In the genomic region with DNA sequence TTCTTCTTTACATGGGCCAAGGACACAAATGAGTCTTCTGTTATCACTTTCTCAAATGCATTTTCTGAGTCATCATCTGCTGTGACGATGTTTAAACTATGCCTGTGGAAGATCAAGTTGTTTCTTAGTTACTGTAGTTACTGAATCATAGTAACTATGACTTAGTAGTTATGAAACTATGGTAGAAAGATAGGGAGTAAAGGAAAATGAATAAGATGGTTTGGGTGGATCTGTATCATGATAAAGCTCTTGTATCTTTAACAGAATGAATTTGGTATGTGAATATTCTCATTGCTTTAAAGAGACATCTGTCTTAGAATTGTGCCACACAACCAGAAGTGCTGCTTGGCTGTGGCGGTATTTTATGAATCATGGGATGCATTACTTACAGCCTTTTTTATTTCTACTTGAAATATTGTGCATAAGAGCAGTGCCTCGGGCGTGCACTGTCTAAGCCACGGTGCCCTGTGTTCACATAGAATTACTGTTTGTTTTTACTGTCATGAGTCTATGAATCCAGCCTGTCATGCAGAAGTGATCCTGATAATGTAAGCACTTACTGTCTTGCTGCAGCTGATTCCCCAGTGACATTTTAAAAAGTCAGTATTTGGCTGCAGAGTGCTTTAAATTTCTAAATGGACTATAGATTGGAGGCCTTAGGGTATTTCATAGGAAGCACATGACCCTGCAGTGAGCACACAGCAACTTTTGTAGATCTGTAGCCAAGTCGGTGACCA, we compare ENCODE assay signal across 8 cellular contexts.
DNase-seq lines count a peak whose midpoint lies in the region; ATAC-seq and TF ChIP-seq lines count a peak whose summit lies in the region.

No MANE protein-coding gene starts in this region.

- H3K4me3 ChIP-seq in left lung: no peak overlapping the region
- H3K4me3 ChIP-seq in WERI-Rb-1 (ENCODE audit: low read depth, low read length): no peak overlapping the region

- H3K4me1 ChIP-seq in left lung: peaks cover 0 to 8% of the 10 kb centered on the region in 2 donors

- TF ChIP-seq CTCF in left lung (IDR thresholded peaks at IDR 0.05): no peak
- TF ChIP-seq CTCF in GM10266 (IDR thresholded peaks at IDR 0.05; ENCODE audit: control insufficient read depth, insufficient read depth, low read depth, missing control alignments): no peak
- TF ChIP-seq CTCF in WERI-Rb-1 (IDR thresholded peaks at IDR 0.05; ENCODE audit: low read depth, low read length): no peak

- H3K27ac ChIP-seq in left lung (peak overlapping the region; percentile 14 to 57), WERI-Rb-1 (no peak overlapping the region)

- ATAC-seq in left lung: peak; percentile 70
- no peak for ATAC-seq in HG03457 (IDR thresholded peaks at IDR 0.05; ENCODE audit: unreplicated experiment)
- no peak for ATAC-seq in HG02970 (IDR thresholded peaks at IDR 0.05; ENCODE audit: low FRiP score, unreplicated experiment)

- H3K27me3 ChIP-seq in left lung: no peaks in the 10 kb centered on the region
- H3K27me3 ChIP-seq in WERI-Rb-1 (ENCODE audit: insufficient read depth, low read depth, severe bottlenecking): no peaks in the 10 kb centered on the region

- intact Hi-C loops in left lung (cut with DNase I): no loop called here

- H3K9me3 ChIP-seq in left lung (no peaks in the 10 kb centered on the region), WERI-Rb-1 (ENCODE audit: severe bottlenecking) (no peaks in the 10 kb centered on the region)

- H3K36me3 ChIP-seq in left lung: peaks cover 0 to 6% of the 10 kb centered on the region in 2 donors
- peaks cover 10% of the 10 kb centered on the region for H3K36me3 ChIP-seq in WERI-Rb-1

- peak; percentile 20 for DNase-seq in stimulated activated CD4-positive, alpha-beta T cell treated with anti-CD3 and anti-CD28 coated beads, Interleukin-4, amount 100 ng/mL, for 24 hours
- no peak for DNase-seq in stimulated activated CD4-positive, alpha-beta T cell treated with anti-CD3 and anti-CD28 coated beads, Interleukin-4, amount 100 ng/mL, for 1 hour
- DNase-seq in amniotic stem cell (lab: John Stamatoyannopoulos, UW) (peak; percentile 84), left lung (no peak), GM10266 (ENCODE audit: extremely low spot score) (no peak), WERI-Rb-1 (no peak)

Comparison
In these comparisons a context has a peak if more than half of its experiments do, and no peak if none do; other contexts are left out.
1. DNase-seq: peak in stimulated activated CD4-positive, alpha-beta T cell treated with anti-CD3 and anti-CD28 coated beads, Interleukin-4, amount 100 ng/mL, for 24 hours (single experiment) and amniotic stem cell (single experiment); none in stimulated activated CD4-positive, alpha-beta T cell treated with anti-CD3 and anti-CD28 coated beads, Interleukin-4, amount 100 ng/mL, for 1 hour (single experiment), left lung (0 of 2), GM10266 (single experiment) and WERI-Rb-1 (single experiment).